Comparison of ENCODE assay signal across 21 cellular contexts in the genomic region with DNA sequence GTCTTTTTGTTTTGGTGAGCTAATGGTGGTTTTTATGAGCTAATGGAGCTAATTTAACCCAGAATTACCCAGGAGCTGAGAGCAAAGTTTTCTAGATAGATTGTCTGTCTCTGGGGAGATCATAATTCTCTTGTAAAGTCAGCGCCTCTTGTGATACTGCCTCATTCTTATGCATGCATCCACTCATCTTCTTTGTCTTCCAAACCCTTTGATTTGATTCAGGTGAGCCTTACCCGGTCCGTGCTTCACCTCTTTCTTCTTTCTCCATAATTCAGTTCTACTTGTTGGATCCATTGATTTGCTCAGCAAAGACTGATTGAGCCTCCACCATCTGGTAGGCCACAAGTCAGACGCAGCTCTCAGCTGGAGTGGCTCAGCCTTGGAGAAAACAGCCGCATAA.
A peak's percentile ranks its signal among the peaks of the same experiment; 100 is the strongest.
DNase-seq lines count a peak whose midpoint lies in the region; FAIRE-seq and TF ChIP-seq lines count a peak whose summit lies in the region.
"Had no signal": no experiment of that assay in that cellular context is flagged by ENCODE, and none has a peak within 500 bp of the region (broad histone marks: within the 10 kb centered on the region; RNA-seq: fewer than 3 reads in every experiment).

No MANE protein-coding gene starts in this region.

- H3K4me3 Mint-ChIP-seq in glutamatergic neuron (ENCODE audit: unreplicated experiment): peak overlapping the region; percentile 73
- H3K4me3 Mint-ChIP-seq in neural progenitor cell: no peak overlapping the region

- FAIRE-seq in kidney (lab: Jason Lieb, UNC): no peak
- FAIRE-seq: D721Med had no signal

- TF ChIP-seq CTCF in WERI-Rb-1 (IDR thresholded peaks at IDR 0.05; ENCODE audit: low read depth, low read length) (no peak), glutamatergic neuron (IDR thresholded peaks at IDR 0.05; ENCODE audit: partially characterized antibody, unreplicated experiment) (no peak), neural progenitor cell (IDR thresholded peaks at IDR 0.05) (no peak), kidney (IDR thresholded peaks at IDR 0.05; ENCODE audit: borderline replicate concordance, extremely low read depth, insufficient read depth) (no peak)

- H3K9me3 Mint-ChIP-seq in glutamatergic neuron (ENCODE audit: unreplicated experiment): no peaks in the 10 kb centered on the region
- H3K9me3 Mint-ChIP-seq in neural progenitor cell: no peaks in the 10 kb centered on the region

- intact Hi-C loops in kidney (cut with DNase I): no loop called here

- H3K36me3 Mint-ChIP-seq in glutamatergic neuron (ENCODE audit: unreplicated experiment) (no peaks in the 10 kb centered on the region), neural progenitor cell (no peaks in the 10 kb centered on the region)

- no peaks in the 10 kb centered on the region for H3K27me3 ChIP-seq in WERI-Rb-1 (ENCODE audit: insufficient read depth, low read depth, severe bottlenecking)
- H3K27me3 ChIP-seq in neural progenitor cell: peaks cover 6% of the 10 kb centered on the region
- H3K27me3 ChIP-seq: MG63 had no signal

- H3K36me3 ChIP-seq in WERI-Rb-1 (no peaks in the 10 kb centered on the region), neural progenitor cell (no peaks in the 10 kb centered on the region), kidney (ENCODE audit: control insufficient read depth in 1 of 2, insufficient read depth in 2 of 2, low read length in 2 of 2) (no peaks in the 10 kb centered on the region)
- H3K36me3 ChIP-seq: MG63 had no signal

- DNase-seq in Ammon's horn (ENCODE audit: low spot score) (peak; percentile 17), WERI-Rb-1 (peak; percentile 19), glutamatergic neuron (no peak), neural progenitor cell (ENCODE audit: low spot score) (no peak), LoVo (ENCODE audit: low spot score) (no peak), kidney (no peak)
- no peak for DNase-seq in activated CD4-positive, alpha-beta T cell treated with anti-CD3 and anti-CD28 coated beads, Interleukin-2, amount 50 U/mL, for 48 hours
- no peak for DNase-seq in activated CD4-positive, alpha-beta T cell treated with anti-CD3 and anti-CD28 coated beads, Interleukin-2, amount 50 U/mL, for 4 hours
- DNase-seq: AML-193, DMS53, GF-D8, GOT3, Kasumi-1, NCI-H1417, NCI-H1694 treated with DMSO at 0.1 percent for 48 hours, NCI-H2081 treated with DMSO at 0.1 percent for 48 hours, NCI-H774, SIG-M5 had no signal

- H3K4me1 Mint-ChIP-seq in glutamatergic neuron (ENCODE audit: low read depth, unreplicated experiment) (peaks cover 34% of the 10 kb centered on the region), neural progenitor cell (peaks cover 77% of the 10 kb centered on the region)

- peaks cover 20% of the 10 kb centered on the region for H3K4me1 ChIP-seq in neural progenitor cell
- H3K4me1 ChIP-seq in kidney (ENCODE audit: control insufficient read depth in 1 of 2, insufficient read depth in 1 of 2, low read depth in 1 of 2, low read length in 2 of 2): no peaks in the 10 kb centered on the region

- no peaks in the 10 kb centered on the region for H4K20me1 ChIP-seq in neural progenitor cell (ENCODE audit: low read depth)

- H3K27me3 Mint-ChIP-seq in glutamatergic neuron (ENCODE audit: unreplicated experiment): peaks cover 3% of the 10 kb centered on the region
- H3K27me3 Mint-ChIP-seq in neural progenitor cell (ENCODE audit: insufficient read depth, low read depth): peaks cover 20% of the 10 kb centered on the region

- H3K4me2 ChIP-seq in neural progenitor cell: peak overlapping the region; percentile 58

- no peaks in the 10 kb centered on the region for H3K79me2 ChIP-seq in neural progenitor cell (ENCODE audit: low read depth)

- no peaks in the 10 kb centered on the region for H3K9me3 ChIP-seq in WERI-Rb-1 (ENCODE audit: severe bottlenecking)
- no peaks in the 10 kb centered on the region for H3K9me3 ChIP-seq in neural progenitor cell (ENCODE audit: low read depth)
- no peaks in the 10 kb centered on the region for H3K9me3 ChIP-seq in kidney (ENCODE audit: control insufficient read depth in 1 of 2, low read length in 2 of 2)
- H3K9me3 ChIP-seq: MG63 had no signal

- H3K9ac ChIP-seq in neural progenitor cell: no peak overlapping the region
- no peak overlapping the region for H3K9ac ChIP-seq in kidney (ENCODE audit: low read length in 2 of 2)

- H2AFZ ChIP-seq in neural progenitor cell (replicated peaks): no peak overlapping the region

- H3K4me3 ChIP-seq in WERI-Rb-1 (ENCODE audit: low read depth, low read length) (no peak overlapping the region), neural progenitor cell (no peak overlapping the region), kidney (ENCODE audit: low read length in 2 of 2) (no peak overlapping the region)
- H3K4me3 ChIP-seq: MG63 had no signal

- H3K27ac ChIP-seq in WERI-Rb-1 (peak overlapping the region; percentile 86), neural progenitor cell (no peak overlapping the region), kidney (ENCODE audit: low read depth in 2 of 2, low read length in 2 of 2) (no peak overlapping the region)
- H3K27ac ChIP-seq: C4-2B had no signal

- H3K27ac Mint-ChIP-seq in glutamatergic neuron (ENCODE audit: unreplicated experiment) (peak overlapping the region; percentile 85), neural progenitor cell (peak overlapping the region; percentile 5)

- H3F3A ChIP-seq in neural progenitor cell (ENCODE audit: low read depth): peaks cover 10% of the 10 kb centered on the region

Comparison
In these comparisons a context has a peak if more than half of its experiments do, and no peak if none do; other contexts are left out.
1. DNase-seq: peak in Ammon's horn (single experiment) and WERI-Rb-1 (single experiment); none in glutamatergic neuron (single experiment), neural progenitor cell (single experiment), LoVo (single experiment), activated CD4-positive, alpha-beta T cell treated with anti-CD3 and anti-CD28 coated beads, Interleukin-2, amount 50 U/mL, for 48 hours (0 of 2), kidney (single experiment) and activated CD4-positive, alpha-beta T cell treated with anti-CD3 and anti-CD28 coated beads, Interleukin-2, amount 50 U/mL, for 4 hours (0 of 2).